Comparison of ENCODE assay signal across 12 cellular contexts in genomic region chr12:120007272-120007671, GRCh38. TPM values are rescaled to one million over a fixed set of nuclear protein-coding genes. Genes with fewer than 3 reads are reported as not detected.
DNase-seq lines count a peak whose midpoint lies in the region; ATAC-seq lines count a peak whose summit lies in the region.
"Had no signal": no experiment of that assay in that cellular context is flagged by ENCODE, and none has a peak within 500 bp of the region (broad histone marks: within the 10 kb centered on the region; RNA-seq: fewer than 3 reads in every experiment).

No MANE protein-coding gene starts in this region.

- H3K27me3 Mint-ChIP-seq in activated T-helper 1 cell treated with anti-CD3 and anti-CD28 coated beads, Interleukin-12 subunit alpha, Interleukin-12 subunit beta, Interleukin-2, Interleukin-4 antibody, amounts not matched to agents 30 ng/mL and 10 ng/mL and 1 ng/mL, durations not matched to agents 14 hours and 24 hours and 36 hours (ENCODE audit: insufficient read depth): no peaks in the 10 kb centered on the region
- H3K27me3 Mint-ChIP-seq in natural killer cell treated with Interleukin-12 subunit alpha and Interleukin-12 subunit beta and Interleukin-15 and Interleukin-18, amount 100 ng/mL, for 72 hours: no peaks in the 10 kb centered on the region

- peak; percentile 5 for DNase-seq in NK-92 (lab: John Stamatoyannopoulos, UW; ENCODE audit: unreplicated experiment)
- no peak for DNase-seq in NK-92 treated with Interleukin-12 subunit alpha and Interleukin-12 subunit beta, amount 100 ng/mL, for 24 hours (lab: John Stamatoyannopoulos, UW)
- DNase-seq in activated T-helper 1 cell treated with anti-CD3 and anti-CD28 coated beads, Interleukin-12 subunit alpha, Interleukin-12 subunit beta, Interleukin-2, Interleukin-4 antibody, amounts not matched to agents 30 ng/mL and 10 ng/mL and 1 ng/mL, durations not matched to agents 14 hours and 24 hours and 36 hours (ENCODE audit: low spot score): peak; percentile 67
- no peak for DNase-seq in natural killer cell treated with Interleukin-12 subunit alpha and Interleukin-12 subunit beta and Interleukin-15 and Interleukin-18, amount 100 ng/mL, for 72 hours (ENCODE audit: low spot score)
- DNase-seq in OCI-M1 (lab: John Stamatoyannopoulos, UW): no peak
- DNase-seq in head of caudate nucleus: no peak
- DNase-seq: uterus had no signal

- 16% methylated on average over 3 of the region's 3 CpGs for WGBS in thymus

- peaks cover 75% of the 10 kb centered on the region for H3K4me1 Mint-ChIP-seq in activated T-helper 1 cell treated with anti-CD3 and anti-CD28 coated beads, Interleukin-12 subunit alpha, Interleukin-12 subunit beta, Interleukin-2, Interleukin-4 antibody, amounts not matched to agents 30 ng/mL and 10 ng/mL and 1 ng/mL, durations not matched to agents 14 hours and 24 hours and 36 hours (ENCODE audit: low read depth)
- peaks cover 24 to 28% of the 10 kb centered on the region in 2 donors for H3K4me1 Mint-ChIP-seq in natural killer cell treated with Interleukin-12 subunit alpha and Interleukin-12 subunit beta and Interleukin-15 and Interleukin-18, amount 100 ng/mL, for 72 hours (ENCODE audit: low read depth in 2 of 2)

- H3K9me3 ChIP-seq in thymus (ENCODE audit: control insufficient read depth): no peaks in the 10 kb centered on the region
- H3K9me3 ChIP-seq: uterus had no signal

- H3K36me3 Mint-ChIP-seq in activated T-helper 1 cell treated with anti-CD3 and anti-CD28 coated beads, Interleukin-12 subunit alpha, Interleukin-12 subunit beta, Interleukin-2, Interleukin-4 antibody, amounts not matched to agents 30 ng/mL and 10 ng/mL and 1 ng/mL, durations not matched to agents 14 hours and 24 hours and 36 hours (ENCODE audit: low read depth): peaks cover 49% of the 10 kb centered on the region
- H3K36me3 Mint-ChIP-seq in natural killer cell treated with Interleukin-12 subunit alpha and Interleukin-12 subunit beta and Interleukin-15 and Interleukin-18, amount 100 ng/mL, for 72 hours: no peaks in the 10 kb centered on the region

- H3K27me3 ChIP-seq in thymus (ENCODE audit: control insufficient read depth, insufficient read depth): no peaks in the 10 kb centered on the region
- H3K27me3 ChIP-seq: cardiac muscle cell, uterus had no signal

- no peak overlapping the region for H3K4me3 ChIP-seq in thymus (ENCODE audit: low read length)
- H3K4me3 ChIP-seq: cardiac muscle cell, uterus had no signal

- peaks cover 8% of the 10 kb centered on the region for H3K4me1 ChIP-seq in thymus (ENCODE audit: control insufficient read depth, insufficient read depth, low read length)
- H3K4me1 ChIP-seq: uterus had no signal

- no peaks in the 10 kb centered on the region for H3K9me3 Mint-ChIP-seq in activated T-helper 1 cell treated with anti-CD3 and anti-CD28 coated beads, Interleukin-12 subunit alpha, Interleukin-12 subunit beta, Interleukin-2, Interleukin-4 antibody, amounts not matched to agents 30 ng/mL and 10 ng/mL and 1 ng/mL, durations not matched to agents 14 hours and 24 hours and 36 hours
- H3K9me3 Mint-ChIP-seq in natural killer cell treated with Interleukin-12 subunit alpha and Interleukin-12 subunit beta and Interleukin-15 and Interleukin-18, amount 100 ng/mL, for 72 hours: no peaks in the 10 kb centered on the region
- H3K9me3 Mint-ChIP-seq: neural crest cell had no signal

- H3K36me3 ChIP-seq in thymus (ENCODE audit: control insufficient read depth, insufficient read depth): peaks cover 13% of the 10 kb centered on the region
- H3K36me3 ChIP-seq: cardiac muscle cell, uterus had no signal

- peak overlapping the region; percentile 84 for H3K27ac ChIP-seq in thymus (ENCODE audit: low read depth)
- H3K27ac ChIP-seq: cardiac muscle cell, KMS-11, uterus had no signal

- peak overlapping the region; percentile 66 for H3K4me3 Mint-ChIP-seq in activated T-helper 1 cell treated with anti-CD3 and anti-CD28 coated beads, Interleukin-12 subunit alpha, Interleukin-12 subunit beta, Interleukin-2, Interleukin-4 antibody, amounts not matched to agents 30 ng/mL and 10 ng/mL and 1 ng/mL, durations not matched to agents 14 hours and 24 hours and 36 hours
- H3K4me3 Mint-ChIP-seq in natural killer cell treated with Interleukin-12 subunit alpha and Interleukin-12 subunit beta and Interleukin-15 and Interleukin-18, amount 100 ng/mL, for 72 hours: peak overlapping the region; percentile 0
- H3K4me3 Mint-ChIP-seq: neural crest cell had no signal

- intact Hi-C loops in activated T-helper 1 cell treated with anti-CD3 and anti-CD28 coated beads, Interleukin-12 subunit alpha, Interleukin-12 subunit beta, Interleukin-2, Interleukin-4 antibody, amounts not matched to agents 30 ng/mL and 10 ng/mL and 1 ng/mL, durations not matched to agents 14 hours and 24 hours and 36 hours (cut with micrococcal nuclease): loop anchor here (1.0 to 2.0 kb wide), 3 partner anchors 8 to 286 kb away; partner anchors contain the start of gene RNU4-1
- intact Hi-C loops in head of caudate nucleus (cut with DNase I): no loop called here

- peak overlapping the region; percentile 99 for H3K27ac Mint-ChIP-seq in activated T-helper 1 cell treated with anti-CD3 and anti-CD28 coated beads, Interleukin-12 subunit alpha, Interleukin-12 subunit beta, Interleukin-2, Interleukin-4 antibody, amounts not matched to agents 30 ng/mL and 10 ng/mL and 1 ng/mL, durations not matched to agents 14 hours and 24 hours and 36 hours
- peak overlapping the region; percentile 72 to 79 for H3K27ac Mint-ChIP-seq in natural killer cell treated with Interleukin-12 subunit alpha and Interleukin-12 subunit beta and Interleukin-15 and Interleukin-18, amount 100 ng/mL, for 72 hours

- ATAC-seq in natural killer cell treated with Interleukin-12 subunit alpha and Interleukin-12 subunit beta and Interleukin-15 and Interleukin-18, amount 100 ng/mL, for 72 hours: peak; percentile 67 to 73
- no peak for ATAC-seq in HG02759 (IDR thresholded peaks at IDR 0.05; ENCODE audit: unreplicated experiment)

RNA-seq across cellular contexts. Expression of gene BICDL1, which starts 18.2 kb away (rescaled TPM):
- 136 and 140 TPM in 2 replicates for total RNA-seq in activated T-helper 1 cell treated with anti-CD3 and anti-CD28 coated beads, Interleukin-12 subunit alpha, Interleukin-12 subunit beta, Interleukin-2, Interleukin-4 antibody, amounts not matched to agents 30 ng/mL and 10 ng/mL and 1 ng/mL, durations not matched to agents 14 hours and 24 hours and 36 hours
- 1 to 10 TPM; 4.3 to 9.8 TPM for total RNA-seq in natural killer cell treated with Interleukin-12 subunit alpha and Interleukin-12 subunit beta and Interleukin-15 and Interleukin-18, amount 100 ng/mL, for 72 hours
- 67.6 TPM for polyA plus RNA-seq in thymus

Comparison
In these comparisons a context has a peak if more than half of its experiments do, and no peak if none do; other contexts are left out.
1. DNase-seq: peak in NK-92 (single experiment) and activated T-helper 1 cell treated with anti-CD3 and anti-CD28 coated beads, Interleukin-12 subunit alpha, Interleukin-12 subunit beta, Interleukin-2, Interleukin-4 antibody, amounts not matched to agents 30 ng/mL and 10 ng/mL and 1 ng/mL, durations not matched to agents 14 hours and 24 hours and 36 hours (single experiment); none in NK-92 treated with Interleukin-12 subunit alpha and Interleukin-12 subunit beta, amount 100 ng/mL, for 24 hours (single experiment), natural killer cell treated with Interleukin-12 subunit alpha and Interleukin-12 subunit beta and Interleukin-15 and Interleukin-18, amount 100 ng/mL, for 72 hours (single experiment), OCI-M1 (single experiment) and head of caudate nucleus (0 of 42).
2. RNA of gene BICDL1, which starts 18.2 kb away (total RNA-seq): 136 to 140 TPM in activated T-helper 1 cell treated with anti-CD3 and anti-CD28 coated beads, Interleukin-12 subunit alpha, Interleukin-12 subunit beta, Interleukin-2, Interleukin-4 antibody, amounts not matched to agents 30 ng/mL and 10 ng/mL and 1 ng/mL, durations not matched to agents 14 hours and 24 hours and 36 hours; 4.3 to 9.8 TPM in natural killer cell treated with Interleukin-12 subunit alpha and Interleukin-12 subunit beta and Interleukin-15 and Interleukin-18, amount 100 ng/mL, for 72 hours; every median in the first group is over 10 times any median in the second.